In the genomic region with DNA sequence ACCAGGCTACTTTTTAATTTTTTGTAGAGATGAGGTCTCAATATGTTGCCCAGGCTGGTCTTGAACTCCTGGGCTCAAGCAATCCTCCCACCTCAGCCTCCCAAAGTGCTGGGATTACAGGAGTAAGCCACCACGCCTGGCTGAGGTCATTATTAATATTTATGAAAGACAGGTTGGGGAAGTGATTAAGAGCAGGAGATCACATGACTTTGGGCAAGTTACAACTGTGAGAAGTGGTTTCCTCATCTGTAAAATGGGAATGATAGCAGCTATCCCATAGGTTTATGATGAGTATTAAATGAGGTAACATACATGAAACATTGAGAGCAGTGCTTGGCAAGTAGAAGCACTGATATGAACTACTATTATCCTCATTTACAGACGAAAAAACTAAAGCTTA, we compare ENCODE assay signal across 8 cellular contexts. TPM values are rescaled to one million over a fixed set of nuclear protein-coding genes. Genes with fewer than 3 reads are reported as not detected.
A peak's percentile ranks its signal among the peaks of the same experiment; 100 is the strongest.
DNase-seq lines count a peak whose midpoint lies in the region; ATAC-seq, FAIRE-seq and TF ChIP-seq lines count a peak whose summit lies in the region.
"Not testable (repeated sequence)": the region's sequence is repeated elsewhere in the genome, so short reads cannot be mapped to it uniquely, and the experiment has no call there.

No MANE protein-coding gene starts in this region.

- not testable (repeated sequence) for H3K9me1 ChIP-seq in K562 (ENCODE audit: control insufficient read depth, insufficient read depth, low read length)

- not testable (repeated sequence) for ATAC-seq in T-helper 17 cell, K562, foreskin keratinocyte
- peak; percentile 56 for ATAC-seq in esophagus mucosa

- TF ChIP-seq EP300 in K562 (IDR thresholded peaks at IDR 0.05; ENCODE audit: low read length): not testable (repeated sequence)

- not testable (repeated sequence) for H3K4me3 Mint-ChIP-seq in T-helper 17 cell

- H3K79me2 ChIP-seq in OCI-LY3 (ENCODE audit: low read length); K562 (ENCODE audit: control insufficient read depth, insufficient read depth, low read length); mammary epithelial cell (ENCODE audit: insufficient read depth, low read length): not testable (repeated sequence)

- not testable (repeated sequence) for H3K27me3 Mint-ChIP-seq in T-helper 17 cell

- not testable (repeated sequence) for H3K27me3 ChIP-seq in OCI-LY3 (ENCODE audit: low read depth, low read length); K562 (ENCODE audit: control insufficient read depth in 2 of 2, insufficient read depth in 2 of 2, low read length in 2 of 2); mammary epithelial cell (ENCODE audit: insufficient read depth, low read length); bronchial epithelial cell (ENCODE audit: control insufficient read depth, insufficient read depth, low read length); foreskin keratinocyte

- H3K9me3 ChIP-seq in OCI-LY3 (ENCODE audit: insufficient read depth, low read length); T-helper 17 cell (ENCODE audit: control insufficient read depth, low read length, poor library complexity, severe bottlenecking); K562 (replicated peaks; ENCODE audit: control insufficient read depth, insufficient read depth, low read depth, low read length); mammary epithelial cell (replicated peaks; ENCODE audit: insufficient read depth, low read length): not testable (repeated sequence)

- FAIRE-seq in K562 (lab: Jason Lieb, UNC); bronchial epithelial cell (lab: Jason Lieb, UNC): not testable (repeated sequence)

- not testable (repeated sequence) for TF ChIP-seq RAD21 in K562 (CRISPR knock-in tag; conservative IDR thresholded peaks at IDR 0.05 in 1 of 2, IDR thresholded peaks at IDR 0.05 in 1 of 2)

- H3K4me1 ChIP-seq in OCI-LY3 (ENCODE audit: low read length); K562 (replicated peaks in 1 of 2; ENCODE audit: control insufficient read depth in 2 of 2, insufficient read depth in 2 of 2, low read length in 2 of 2); mammary epithelial cell (ENCODE audit: insufficient read depth, low read length); foreskin keratinocyte: not testable (repeated sequence)

- H2AFZ ChIP-seq in OCI-LY3 (ENCODE audit: low read depth, low read length); K562 (ENCODE audit: low read depth, low read length); mammary epithelial cell (ENCODE audit: low read depth, low read length): not testable (repeated sequence)

- CTCF ChIA-PET in K562 (lab: Yijun Ruan, JAX; ENCODE audit: low intra/inter-chr PET ratio) (interaction anchor here (2.1 to 3.9 kb wide), 2 partner anchors 58 to 86 kb away, joined by 14 to 18 read pairs; no protein-coding TSS in a partner anchor), mammary epithelial cell (lab: Charles Lee; ENCODE audit: low non-redundant PET) (interaction anchor here (0.7 kb wide), 1 partner anchor 264 kb away, joined by 4 read pairs; no protein-coding TSS in a partner anchor)

- not testable (repeated sequence) for BruUV-seq in K562 (replicated peaks; lab: Mats Ljungman, UMichigan); mammary epithelial cell (replicated peaks; lab: Mats Ljungman, UMichigan)

- not testable (repeated sequence) for DNase-seq in T-helper 17 cell; K562 (ENCODE audit: extremely low read depth in 1 of 4, low spot score in 3 of 4)
- peak; percentile 11 for DNase-seq in mammary epithelial cell
- DNase-seq in bronchial epithelial cell (ENCODE audit: low read depth): peak; percentile 21
- DNase-seq in epithelial cell of esophagus (ENCODE audit: low read depth): peak; percentile 44
- DNase-seq in foreskin keratinocyte: peak; percentile 5 to 18

- not testable (repeated sequence) for H3K4me3 ChIP-seq in OCI-LY3 (ENCODE audit: low read length); K562; mammary epithelial cell (replicated peaks in 1 of 3; ENCODE audit: insufficient read depth in 1 of 3, low read depth in 2 of 3, low read length in 3 of 3); bronchial epithelial cell (ENCODE audit: low read depth, low read length); epithelial cell of esophagus (ENCODE audit: low read length)

- H3K27ac ChIP-seq in OCI-LY3 (ENCODE audit: low read length); K562 (ENCODE audit: extremely low read depth, low read depth, low read length); mammary epithelial cell (ENCODE audit: insufficient read depth, low read depth, low read length); foreskin keratinocyte: not testable (repeated sequence)

- dilution Hi-C loops in mammary epithelial cell (cut with HindIII; ENCODE audit: low sequenced_read_pairs): not testable (repeated sequence)

- not testable (repeated sequence) for H4K20me1 ChIP-seq in OCI-LY3 (ENCODE audit: insufficient read depth, low read length); K562 (replicated peaks; ENCODE audit: control insufficient read depth, insufficient read depth, low read length); mammary epithelial cell (ENCODE audit: insufficient read depth, low read length)

- intact Hi-C loops in K562 (cut with micrococcal nuclease): loop anchor here (10.0 kb wide), 1 partner anchor 511 kb away; the partner anchor contains the start of gene STAMBP
- intact Hi-C loops in mammary epithelial cell (cut with micrococcal nuclease): not testable (repeated sequence)

- POLR2A ChIA-PET in K562 (lab: Yijun Ruan, JAX): not testable (repeated sequence)

- in situ Hi-C loops in K562 (cut with MboI): loop anchor here (5.0 kb wide), 1 partner anchor 69 kb away; no protein-coding TSS in a partner anchor
- in situ Hi-C loops in mammary epithelial cell (cut with MboI; ENCODE audit: low sequenced_read_pairs in 2 of 2): not testable (repeated sequence)

- H3K4me1 Mint-ChIP-seq in T-helper 17 cell: not testable (repeated sequence)

- H3K36me3 ChIP-seq in OCI-LY3 (replicated peaks; ENCODE audit: low read depth, low read length); K562 (ENCODE audit: control insufficient read depth, insufficient read depth, low read length); mammary epithelial cell (ENCODE audit: insufficient read depth, low read length); bronchial epithelial cell (ENCODE audit: control insufficient read depth, insufficient read depth, low read length): not testable (repeated sequence)

- H3K9ac ChIP-seq in OCI-LY3 (ENCODE audit: low read length); K562 (ENCODE audit: insufficient read depth in 1 of 2, low read depth in 2 of 2, low read length in 2 of 2); mammary epithelial cell (ENCODE audit: insufficient read depth, low read length): not testable (repeated sequence)

- peak overlapping the region; percentile 20; the same call in 1 of the 2 replicates for H3K4me2 ChIP-seq in OCI-LY3 (ENCODE audit: low read length)
- not testable (repeated sequence) for H3K4me2 ChIP-seq in K562 (ENCODE audit: insufficient read depth, low read length); mammary epithelial cell (ENCODE audit: insufficient read depth, low read depth, low read length)

- peak overlapping the region; percentile 41 for H3K27ac Mint-ChIP-seq in T-helper 17 cell

- TF ChIP-seq POLR2A in K562 (conservative IDR thresholded peaks at IDR 0.05): not testable (repeated sequence)

- not testable (repeated sequence) for H3K36me3 Mint-ChIP-seq in T-helper 17 cell (ENCODE audit: low read depth)

- TF ChIP-seq CTCF in OCI-LY3 (IDR thresholded peaks at IDR 0.05; ENCODE audit: low read depth, low read length); K562 (IDR thresholded peaks at IDR 0.05 in 2 of 3, conservative IDR thresholded peaks at IDR 0.05 in 1 of 3; ENCODE audit: insufficient read depth in 2 of 3, low read depth in 1 of 3, low read length in 3 of 3); mammary epithelial cell (conservative IDR thresholded peaks at IDR 0.05 in 1 of 2, IDR thresholded peaks at IDR 0.05 in 1 of 2; ENCODE audit: extremely low read depth in 1 of 2, insufficient read depth in 1 of 2, low read depth in 1 of 2, low read length in 2 of 2); bronchial epithelial cell (IDR thresholded peaks at IDR 0.05; ENCODE audit: insufficient read depth, low read length, severe bottlenecking); epithelial cell of esophagus (IDR thresholded peaks at IDR 0.05; ENCODE audit: insufficient read depth, low read depth, low read length, missing control alignments); foreskin keratinocyte (conservative IDR thresholded peaks at IDR 0.05): not testable (repeated sequence)

- WGBS in K562 (ENCODE audit: insufficient coverage, low coverage, missing lambda C conversion rate): 0% methylated on average over 2 of the region's 2 CpGs
- 83% methylated on average over 2 of the region's 2 CpGs for WGBS in mammary epithelial cell (ENCODE audit: low coverage, missing lambda C conversion rate)

RNA-seq across cellular contexts. Expression of gene SLC4A5, which starts 7.0 kb away (rescaled TPM):
- 10 to 100 TPM in 1 of 2 donors, 1 to 10 TPM in 1; 9.1 to 10.5 TPM for total RNA-seq in T-helper 17 cell
- 0.12 TPM in 1 of 2 replicates, not detected in the other for total RNA-seq in K562 (2011; cell fraction: chromatin; rRNA removed; ENCODE audit: low replicate concordance)
- not detected in 2 replicates for total RNA-seq in K562 (2011; cell fraction: nucleolus; rRNA removed)
- not detected in 2 replicates for total RNA-seq in K562 (2011; cell fraction: nucleoplasm; rRNA removed)
- total RNA-seq in K562 (2014; rRNA removed): 0.05 TPM in 1 of 2 replicates, not detected in the other
- 0.03 TPM in 1 of 2 replicates, not detected in the other for total RNA-seq in K562 (2014; rRNA removed; fragmentation: Illumina TruSeq; extraction: Trizol)
- 0.34 and 0.69 TPM in 2 replicates for total RNA-seq in K562 (2015; rRNA removed; fragmentation: Illumina TruSeq; extraction: Trizol)
- total RNA-seq in K562 (2021): 0.42 TPM in 1 of 2 replicates, not detected in the other
- 0.03 and 0.05 TPM in 2 replicates for polyA plus RNA-seq in K562 (2011; rRNA removed)
- polyA plus RNA-seq in K562 (2011; cell fraction: cytosol; rRNA removed): 0.12 TPM in 1 of 2 replicates, not detected in the other
- 0.10 and 0.57 TPM in 2 replicates for polyA plus RNA-seq in K562 (2011; cell fraction: nucleus; rRNA removed)
- 0.21 and 0.96 TPM in 2 replicates for polyA plus RNA-seq in K562 (2012)
- polyA plus RNA-seq in K562 (2014; fragmentation: Illumina TruSeq; extraction: Trizol): 0.03 and 0.16 TPM in 2 replicates
- polyA plus RNA-seq in K562 (2014; fragmentation: Nextera tagmentation; extraction: Ambion mirVana): under 1 TPM; 0.10 to 0.13 TPM
- polyA plus RNA-seq in K562 (2014; rRNA removed): 0.13 and 0.77 TPM in 2 replicates
- polyA minus RNA-seq in K562 (2011; rRNA and poly(A)+ RNA removed): not detected in 2 replicates
- polyA minus RNA-seq in K562 (2011; cell fraction: cytosol; rRNA and poly(A)+ RNA removed): not detected in 2 replicates
- polyA minus RNA-seq in K562 (2011; cell fraction: nucleus; rRNA and poly(A)+ RNA removed): not detected in 2 replicates
- 1 to 10 TPM in 1 of 2 donors, under 1 TPM in 1; 0.56 to 1.5 TPM for total RNA-seq in mammary epithelial cell
- polyA plus RNA-seq in mammary epithelial cell: 0.12 TPM
- polyA minus RNA-seq in mammary epithelial cell: 2.9 TPM
- under 0.01 and 0.90 TPM in 2 replicates for total RNA-seq in bronchial epithelial cell
- 0.56 TPM for total RNA-seq in esophagus mucosa
- 0.17 and 0.25 TPM in 2 replicates for total RNA-seq in foreskin keratinocyte
- polyA plus RNA-seq in foreskin keratinocyte: 0.04 and 0.14 TPM in 2 replicates

RNA-seq across cellular contexts. Expression of gene DCTN1, which starts 43.9 kb away (rescaled TPM):
- total RNA-seq in T-helper 17 cell: 10 to 100 TPM; 78.5 to 85.7 TPM
- total RNA-seq in K562 (2011; cell fraction: chromatin; rRNA removed; ENCODE audit: low replicate concordance): 88.3 and 100 TPM in 2 replicates
- total RNA-seq in K562 (2011; cell fraction: nucleolus; rRNA removed): 42.1 and 52.2 TPM in 2 replicates
- 63.2 and 85.9 TPM in 2 replicates for total RNA-seq in K562 (2011; cell fraction: nucleoplasm; rRNA removed)
- 49.7 and 54.8 TPM in 2 replicates for total RNA-seq in K562 (2014; rRNA removed)
- 23.4 and 27.5 TPM in 2 replicates for total RNA-seq in K562 (2014; rRNA removed; fragmentation: Illumina TruSeq; extraction: Trizol)
- 52.5 and 53.3 TPM in 2 replicates for total RNA-seq in K562 (2015; rRNA removed; fragmentation: Illumina TruSeq; extraction: Trizol)
- 61.0 and 71.7 TPM in 2 replicates for total RNA-seq in K562 (2021)
- polyA plus RNA-seq in K562 (2011; rRNA removed): 30.0 and 39.8 TPM in 2 replicates
- polyA plus RNA-seq in K562 (2011; cell fraction: cytosol; rRNA removed): 33.7 and 78.9 TPM in 2 replicates
- polyA plus RNA-seq in K562 (2011; cell fraction: nucleus; rRNA removed): 57.2 and 111 TPM in 2 replicates
- polyA plus RNA-seq in K562 (2012): 62.1 and 62.5 TPM in 2 replicates
- polyA plus RNA-seq in K562 (2014; fragmentation: Illumina TruSeq; extraction: Trizol): 51.8 and 58.0 TPM in 2 replicates
- 10 to 100 TPM; 23.9 to 28.6 TPM for polyA plus RNA-seq in K562 (2014; fragmentation: Nextera tagmentation; extraction: Ambion mirVana)
- 37.2 and 45.0 TPM in 2 replicates for polyA plus RNA-seq in K562 (2014; rRNA removed)
- polyA minus RNA-seq in K562 (2011; rRNA and poly(A)+ RNA removed): 33.3 and 75.5 TPM in 2 replicates
- polyA minus RNA-seq in K562 (2011; cell fraction: cytosol; rRNA and poly(A)+ RNA removed): 41.6 and 65.3 TPM in 2 replicates
- 26.1 and 26.7 TPM in 2 replicates for polyA minus RNA-seq in K562 (2011; cell fraction: nucleus; rRNA and poly(A)+ RNA removed)
- 100 to 1,000 TPM; 137 to 172 TPM for total RNA-seq in mammary epithelial cell
- polyA plus RNA-seq in mammary epithelial cell: 124 TPM
- polyA minus RNA-seq in mammary epithelial cell: 244 TPM
- total RNA-seq in bronchial epithelial cell: 65.8 and 79.8 TPM in 2 replicates
- total RNA-seq in esophagus mucosa: 86.4 TPM
- total RNA-seq in foreskin keratinocyte: 165 and 187 TPM in 2 replicates
- polyA plus RNA-seq in foreskin keratinocyte: 178 and 183 TPM in 2 replicates
